In genomic region chr5:93578813-93579560, GRCh38 we compare ENCODE assay signal across 8 cellular contexts. TPM values are rescaled to one million over a fixed set of nuclear protein-coding genes. Genes with fewer than 3 reads are reported as not detected.
DNase-seq lines count a peak whose midpoint lies in the region; ATAC-seq, FAIRE-seq and TF ChIP-seq lines count a peak whose summit lies in the region.

No MANE protein-coding gene starts in this region.

- H3K27me3 Mint-ChIP-seq in activated naive CD4-positive, alpha-beta T cell treated with anti-CD3 and anti-CD28 coated beads, Interleukin-2, amount 10 ng/mL, durations not matched to agents 7 days and 5 days: peaks cover 22% of the 10 kb centered on the region

- H3K9me3 Mint-ChIP-seq in activated naive CD4-positive, alpha-beta T cell treated with anti-CD3 and anti-CD28 coated beads, Interleukin-2, amount 10 ng/mL, durations not matched to agents 7 days and 5 days: no peaks in the 10 kb centered on the region

- FAIRE-seq in HepG2 (lab: Jason Lieb, UNC) (no peak), RCC 7860 (lab: Jason Lieb, UNC) (no peak)

- H3K4me1 Mint-ChIP-seq in activated naive CD4-positive, alpha-beta T cell treated with anti-CD3 and anti-CD28 coated beads, Interleukin-2, amount 10 ng/mL, durations not matched to agents 7 days and 5 days: peaks cover 21% of the 10 kb centered on the region

- no peaks in the 10 kb centered on the region for H3K9me3 ChIP-seq in HepG2 (ENCODE audit: low read length)

- TF ChIP-seq POLR2A in HepG2 (IDR thresholded peaks at IDR 0.05; ENCODE audit: insufficient read depth in 1 of 2, low read depth in 2 of 2, low read length in 2 of 2): no peak

- in situ Hi-C loops in astrocyte of the cerebellum (cut with HindIII; ENCODE audit: low sequenced_read_pairs): no loop called here
- in situ Hi-C loops in HepG2 (cut with HindIII; ENCODE audit: extremely low pct_ligation_motif_present, low pct_unique_long_range_greater_than_20kb): no loop called here

- intact Hi-C loops in HepG2 (cut with micrococcal nuclease; ENCODE audit: unreplicated experiment): loop anchor here (5.0 kb wide), 1 partner anchor 902 kb away; no protein-coding TSS in a partner anchor

- TF ChIP-seq EP300 in HepG2 (IDR thresholded peaks at IDR 0.05; ENCODE audit: low read depth in 2 of 2, low read length in 2 of 2) (no peak), HepG2 (CRISPR knock-in tag; IDR thresholded peaks at IDR 0.05; ENCODE audit: borderline replicate concordance) (no peak)

- peak overlapping the region; percentile 18; the same call in 1 of the 2 replicates for H3K4me2 ChIP-seq in HepG2 (ENCODE audit: low read depth, low read length)

- ATAC-seq in HepG2: no peak

- no peak for TF ChIP-seq RAD21 in HepG2 (CRISPR knock-in tag; IDR thresholded peaks at IDR 0.05)

- H3K36me3 ChIP-seq in HepG2 (replicated peaks in 1 of 2; ENCODE audit: control insufficient read depth in 1 of 2, insufficient read depth in 2 of 2, low read length in 2 of 2): no peaks in the 10 kb centered on the region

- WGBS in HepG2 (ENCODE audit: low lambda C conversion rate): 76% methylated on average over 20 of the region's 35 CpGs

- peak; percentile 3 for TF ChIP-seq CTCF in astrocyte of the cerebellum (IDR thresholded peaks at IDR 0.05; ENCODE audit: low read depth, low read length, missing control alignments)
- no peak for TF ChIP-seq CTCF in HepG2 (CRISPR knock-in tag; IDR thresholded peaks at IDR 0.05)

- peaks cover 5% of the 10 kb centered on the region for H4K20me1 ChIP-seq in HepG2 (ENCODE audit: insufficient read depth, low read length)

- H3K4me1 ChIP-seq in HepG2 (ENCODE audit: insufficient read depth, low read length): peaks cover 26% of the 10 kb centered on the region

- POLR2A ChIA-PET in HepG2 (lab: Yijun Ruan, JAX): no interaction called here

- H3K36me3 Mint-ChIP-seq in activated naive CD4-positive, alpha-beta T cell treated with anti-CD3 and anti-CD28 coated beads, Interleukin-2, amount 10 ng/mL, durations not matched to agents 7 days and 5 days: no peaks in the 10 kb centered on the region

- BruUV-seq in HepG2 (replicated peaks; lab: Mats Ljungman, UMichigan): no TSS peak

- H2AFZ ChIP-seq in HepG2 (ENCODE audit: low read length): no peak overlapping the region

- H3K27me3 ChIP-seq in HepG2 (ENCODE audit: control insufficient read depth in 1 of 2, insufficient read depth in 2 of 2, low read length in 2 of 2): peaks cover 3 to 22% of the 10 kb centered on the region in 2 experiments; a peak in 3 of 5 replicates

- CTCF ChIA-PET in HepG2 (lab: Yijun Ruan, JAX; ENCODE audit: low intra/inter-chr PET ratio, low total read pairs): no interaction called here
- CTCF ChIA-PET in activated naive CD4-positive, alpha-beta T cell treated with anti-CD3 and anti-CD28 coated beads, Interleukin-2, amount 10 ng/mL, durations not matched to agents 7 days and 5 days (lab: Charles Lee): interaction anchor here (0.9 to 1.4 kb wide), 3 partner anchors 19 to 28 kb away, joined by 3 to 4 read pairs (median 4); no protein-coding TSS in a partner anchor

- no peak overlapping the region for H3K9ac ChIP-seq in HepG2 (ENCODE audit: insufficient read depth, low read depth, low read length)

- H3K27ac Mint-ChIP-seq in activated naive CD4-positive, alpha-beta T cell treated with anti-CD3 and anti-CD28 coated beads, Interleukin-2, amount 10 ng/mL, durations not matched to agents 7 days and 5 days: no peak overlapping the region

- no peak overlapping the region for H3K4me3 Mint-ChIP-seq in activated naive CD4-positive, alpha-beta T cell treated with anti-CD3 and anti-CD28 coated beads, Interleukin-2, amount 10 ng/mL, durations not matched to agents 7 days and 5 days

- no peak overlapping the region for H3K27ac ChIP-seq in HepG2 (ENCODE audit: extremely low read length, insufficient read depth, low read length)
- peak overlapping the region; percentile 82 for H3K27ac ChIP-seq in temporal lobe (ENCODE audit: low read depth, low read length)

- H3K79me2 ChIP-seq in HepG2 (ENCODE audit: insufficient read depth, low read length): peaks cover 6% of the 10 kb centered on the region

- peak; percentile 47 for DNase-seq in NCI-H146 (lab: John Stamatoyannopoulos, UW)
- DNase-seq in NCI-H146 treated with DMSO at 0.1 percent for 48 hours (lab: John Stamatoyannopoulos, UW; ENCODE audit: unreplicated experiment): no peak
- DNase-seq in astrocyte of the cerebellum (ENCODE audit: low read depth): no peak
- DNase-seq in HepG2 (ENCODE audit: low spot score): no peak
- DNase-seq in RCC 7860 (ENCODE audit: low spot score): no peak
- DNase-seq in NCI-H1092 treated with DMSO at 0.1 percent for 48 hours (lab: John Stamatoyannopoulos, UW): no peak
- DNase-seq in activated naive CD4-positive, alpha-beta T cell treated with anti-CD3 and anti-CD28 coated beads, Interleukin-2, amount 10 ng/mL, durations not matched to agents 7 days and 5 days: no peak

- H3K4me3 ChIP-seq in astrocyte of the cerebellum (ENCODE audit: low read depth, low read length): peak overlapping the region; percentile 98
- H3K4me3 ChIP-seq in HepG2 (replicated peaks in 1 of 3; ENCODE audit: insufficient read depth in 1 of 3, low read depth in 2 of 3, low read length in 3 of 3): peak overlapping the region; percentile 67 to 96 (median 71); a peak in 4 of 6 replicates

TF ChIP-seq in HepG2, 621 proteins besides CTCF, POLR2A, EP300 and RAD21 (continues in another document):
- TF ChIP-seq, protein P1, sequence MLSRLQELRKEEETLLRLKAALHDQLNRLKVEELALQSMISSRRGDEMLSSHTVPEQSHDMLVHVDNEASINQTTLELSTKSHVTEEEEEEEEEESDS (CRISPR knock-in tag; IDR thresholded peaks at IDR 0.05; ENCODE audit: borderline replicate concordance): no peak
- no peak for TF ChIP-seq MZF1 (CRISPR knock-in tag; IDR thresholded peaks at IDR 0.05; ENCODE audit: borderline replicate concordance)

RNA-seq across cellular contexts. Expression of gene NR2F1-AS1, which starts 2.0 kb away (rescaled TPM):
- total RNA-seq in HepG2 (2016; rRNA removed; fragmentation: Illumina TruSeq; extraction: Trizol) (2.1 and 2.8 TPM in 2 replicates), temporal lobe (50.4 TPM)
- total RNA-seq in HepG2 (2016; cell fraction: cytosol; rRNA removed; fragmentation: Illumina TruSeq; extraction: Trizol; ENCODE audit: low read depth): 2.5 and 2.7 TPM in 2 replicates
- 0.64 and 1.1 TPM in 2 replicates for total RNA-seq in HepG2 (2016; cell fraction: insoluble cytoplasmic fraction; rRNA removed; fragmentation: Illumina TruSeq; extraction: Trizol)
- 3.5 and 3.7 TPM in 2 replicates for total RNA-seq in HepG2 (2016; cell fraction: membrane; rRNA removed; fragmentation: Illumina TruSeq; extraction: Trizol)
- 3.5 and 4.9 TPM in 2 replicates for total RNA-seq in HepG2 (2016; cell fraction: nucleus; rRNA removed; fragmentation: Illumina TruSeq; extraction: Trizol)
- polyA plus RNA-seq in HepG2 (2011; rRNA removed): 2.8 and 3.1 TPM in 2 replicates
- polyA plus RNA-seq in HepG2 (2011; cell fraction: cytosol; rRNA removed): 1.1 and 2.4 TPM in 2 replicates
- 2.9 and 5.9 TPM in 2 replicates for polyA plus RNA-seq in HepG2 (2011; cell fraction: nucleus; rRNA removed)
- polyA plus RNA-seq in HepG2 (2012): 5.1 and 7.3 TPM in 2 replicates
- 3.6 and 4.1 TPM in 2 replicates for polyA plus RNA-seq in HepG2 (2016; cell fraction: cytosol; fragmentation: Illumina TruSeq; extraction: Trizol; ENCODE audit: low read depth)
- 0.48 and 2.3 TPM in 2 replicates for polyA plus RNA-seq in HepG2 (2016; cell fraction: insoluble cytoplasmic fraction; fragmentation: Illumina TruSeq; extraction: Trizol; ENCODE audit: low read depth)
- 2.6 and 5.7 TPM in 2 replicates for polyA plus RNA-seq in HepG2 (2016; cell fraction: membrane; fragmentation: Illumina TruSeq; extraction: Trizol; ENCODE audit: low read depth)
- 2.3 and 2.9 TPM in 2 replicates for polyA plus RNA-seq in HepG2 (2016; cell fraction: nucleus; fragmentation: Illumina TruSeq; extraction: Trizol; ENCODE audit: insufficient read depth, low read depth)
- polyA minus RNA-seq in HepG2 (2011; rRNA and poly(A)+ RNA removed; ENCODE audit: low replicate concordance): 2.2 and 4.6 TPM in 2 replicates
- 2.1 TPM in 1 of 2 replicates, not detected in the other for polyA minus RNA-seq in HepG2 (2011; cell fraction: cytosol; rRNA and poly(A)+ RNA removed)
- 27.3 and 33.1 TPM in 2 replicates for polyA minus RNA-seq in HepG2 (2011; cell fraction: nucleus; rRNA and poly(A)+ RNA removed)

RNA-seq across cellular contexts. Expression of gene NR2F1, which starts 4.0 kb away (rescaled TPM):
- total RNA-seq in HepG2 (2016; rRNA removed; fragmentation: Illumina TruSeq; extraction: Trizol) (14.0 and 17.1 TPM in 2 replicates), temporal lobe (36.1 TPM)
- total RNA-seq in HepG2 (2016; cell fraction: cytosol; rRNA removed; fragmentation: Illumina TruSeq; extraction: Trizol; ENCODE audit: low read depth): 4.3 and 4.6 TPM in 2 replicates
- total RNA-seq in HepG2 (2016; cell fraction: insoluble cytoplasmic fraction; rRNA removed; fragmentation: Illumina TruSeq; extraction: Trizol): 12.7 and 15.6 TPM in 2 replicates
- 12.0 and 12.1 TPM in 2 replicates for total RNA-seq in HepG2 (2016; cell fraction: membrane; rRNA removed; fragmentation: Illumina TruSeq; extraction: Trizol)
- total RNA-seq in HepG2 (2016; cell fraction: nucleus; rRNA removed; fragmentation: Illumina TruSeq; extraction: Trizol): 14.7 and 16.7 TPM in 2 replicates
- 59.7 and 76.5 TPM in 2 replicates for polyA plus RNA-seq in HepG2 (2011; rRNA removed)
- 48.3 and 60.7 TPM in 2 replicates for polyA plus RNA-seq in HepG2 (2011; cell fraction: cytosol; rRNA removed)
- 179 and 207 TPM in 2 replicates for polyA plus RNA-seq in HepG2 (2011; cell fraction: nucleus; rRNA removed)
- 28.9 and 65.9 TPM in 2 replicates for polyA plus RNA-seq in HepG2 (2012)
- 1.4 and 2.1 TPM in 2 replicates for polyA plus RNA-seq in HepG2 (2016; cell fraction: cytosol; fragmentation: Illumina TruSeq; extraction: Trizol; ENCODE audit: low read depth)
- 16.0 and 19.7 TPM in 2 replicates for polyA plus RNA-seq in HepG2 (2016; cell fraction: insoluble cytoplasmic fraction; fragmentation: Illumina TruSeq; extraction: Trizol; ENCODE audit: low read depth)
- polyA plus RNA-seq in HepG2 (2016; cell fraction: membrane; fragmentation: Illumina TruSeq; extraction: Trizol; ENCODE audit: low read depth): 4.8 and 5.9 TPM in 2 replicates
- 37.8 and 39.6 TPM in 2 replicates for polyA plus RNA-seq in HepG2 (2016; cell fraction: nucleus; fragmentation: Illumina TruSeq; extraction: Trizol; ENCODE audit: insufficient read depth, low read depth)
- polyA minus RNA-seq in HepG2 (2011; rRNA and poly(A)+ RNA removed; ENCODE audit: low replicate concordance): 62.1 and 114 TPM in 2 replicates
- polyA minus RNA-seq in HepG2 (2011; cell fraction: cytosol; rRNA and poly(A)+ RNA removed): 46.9 and 57.0 TPM in 2 replicates
- polyA minus RNA-seq in HepG2 (2011; cell fraction: nucleus; rRNA and poly(A)+ RNA removed): 29.7 and 42.6 TPM in 2 replicates
